8 cellular contexts compared by ENCODE assay signal in the genomic region with DNA sequence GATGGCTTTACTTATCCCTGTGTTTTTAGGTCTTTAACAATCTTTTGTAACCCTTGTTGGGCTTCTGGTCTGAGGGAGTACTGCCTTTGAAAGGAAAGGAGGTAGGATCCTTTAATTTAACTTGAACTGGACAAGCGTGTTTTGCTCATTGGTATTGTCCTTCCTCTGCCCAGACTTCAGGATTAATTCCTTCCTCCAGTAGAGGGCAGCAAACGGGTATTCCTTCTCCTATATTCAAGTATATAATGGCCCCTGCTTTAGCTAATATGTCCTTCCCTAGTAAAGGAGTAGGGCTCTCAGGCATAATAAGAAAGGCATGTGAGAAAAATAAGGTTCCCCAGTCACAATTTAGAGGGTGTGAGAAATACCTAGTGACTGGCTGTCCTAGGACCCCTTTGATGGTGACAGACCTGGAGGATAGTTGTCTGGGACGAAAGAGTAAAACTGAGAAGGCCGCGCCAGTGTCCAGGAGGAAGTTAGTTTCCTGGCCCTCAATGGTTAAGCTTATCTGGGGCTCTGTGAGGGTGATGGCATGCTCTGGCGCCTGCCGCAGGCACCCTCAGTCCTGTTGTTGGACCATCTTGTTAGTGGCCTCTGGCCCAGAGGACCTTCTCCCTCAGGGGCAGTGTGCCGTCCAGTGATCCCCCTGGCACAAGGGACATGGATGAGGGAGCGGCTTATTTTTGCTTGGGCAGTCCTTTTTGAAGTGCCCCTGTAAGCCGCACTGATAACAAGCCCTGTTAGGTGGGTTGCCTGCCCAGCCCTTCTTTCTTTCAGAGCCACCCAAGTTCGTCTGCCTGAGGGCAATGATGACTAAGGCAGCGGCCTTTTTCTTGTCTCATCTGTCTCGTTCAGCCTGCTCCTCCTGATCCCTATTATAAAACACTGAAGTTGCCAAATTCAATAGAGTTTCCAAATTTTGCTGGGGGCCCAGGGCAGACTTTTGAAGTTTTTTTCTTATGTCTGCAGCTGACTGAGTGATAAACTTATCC. TPM values are rescaled to one million over a fixed set of nuclear protein-coding genes. Genes with fewer than 3 reads are reported as not detected.
DNase-seq lines count a peak whose midpoint lies in the region; ATAC-seq, FAIRE-seq and TF ChIP-seq lines count a peak whose summit lies in the region.

No MANE protein-coding gene starts in this region.

- POLR2A ChIA-PET in GM10248 (lab: Yijun Ruan, JAX), result no interaction called here

- intact Hi-C loops in Right ventricle myocardium superior (cut with DNase I), result no loop called here

- ATAC-seq in Right ventricle myocardium superior (ENCODE audit: poor library complexity) (peak; percentile 81), GM21515 (IDR thresholded peaks at IDR 0.05; ENCODE audit: unreplicated experiment) (no peak), GM21529 (IDR thresholded peaks at IDR 0.05; ENCODE audit: unreplicated experiment) (no peak)

- TF ChIP-seq CTCF in GM10248 (IDR thresholded peaks at IDR 0.05; ENCODE audit: control extremely low read depth, extremely low read depth, low read depth, missing control alignments), result peak; percentile 27

- FAIRE-seq in A204.1 (lab: Jason Lieb, UNC), result peak; percentile 87

- DNase-seq in GM10248 (ENCODE audit: extremely low spot score) (no peak), NCI-H524 treated with DMSO at 0.1 percent for 48 hours (lab: John Stamatoyannopoulos, UW) (peak; percentile 16), Right ventricle myocardium superior (no peak), renal cortical epithelial cell (ENCODE audit: low read depth) (peak; percentile 59)
- peak; percentile 16 for DNase-seq in activated naive CD4-positive, alpha-beta T cell treated with anti-CD3 and anti-CD28 coated beads, Interleukin-2, amount 50 U/mL, for 16 hours

- CTCF ChIA-PET in GM10248 (lab: Yijun Ruan, JAX), result interaction anchor here (1.1 to 1.8 kb wide), 3 partner anchors 8 to 240 kb away, joined by 3 to 4 read pairs (median 3); no protein-coding TSS in a partner anchor

RNA-seq across cellular contexts. Expression of gene C11orf71, which starts 51.8 kb away (rescaled TPM):
- total RNA-seq in Right ventricle myocardium superior, result 8.9 TPM
- 0.52 and 3.1 TPM in 2 replicates for total RNA-seq in renal cortical epithelial cell

RNA-seq across cellular contexts. Expression of gene RBM7, which starts 52.0 kb away (rescaled TPM):
- total RNA-seq in Right ventricle myocardium superior, result 20.5 TPM
- total RNA-seq in renal cortical epithelial cell, result 60.6 and 81.1 TPM in 2 replicates

RNA-seq across cellular contexts. Expression of gene NNMT, which starts 52.3 kb away (rescaled TPM):
- total RNA-seq in Right ventricle myocardium superior, result 29.8 TPM
- total RNA-seq in renal cortical epithelial cell, result 1,571 and 2,593 TPM in 2 replicates

Comparison
In these comparisons a context has a peak if more than half of its experiments do, and no peak if none do; other contexts are left out.
1. DNase-seq: peak in NCI-H524 treated with DMSO at 0.1 percent for 48 hours (single experiment), activated naive CD4-positive, alpha-beta T cell treated with anti-CD3 and anti-CD28 coated beads, Interleukin-2, amount 50 U/mL, for 16 hours (single experiment) and renal cortical epithelial cell (single experiment); none in GM10248 (single experiment) and Right ventricle myocardium superior (single experiment).
2. RNA of gene NNMT, which starts 52.3 kb away (total RNA-seq): 1,571 to 2,593 TPM in renal cortical epithelial cell; 29.8 TPM in Right ventricle myocardium superior (single experiment); every median in the first group is over 10 times any median in the second.